In the genomic region with DNA sequence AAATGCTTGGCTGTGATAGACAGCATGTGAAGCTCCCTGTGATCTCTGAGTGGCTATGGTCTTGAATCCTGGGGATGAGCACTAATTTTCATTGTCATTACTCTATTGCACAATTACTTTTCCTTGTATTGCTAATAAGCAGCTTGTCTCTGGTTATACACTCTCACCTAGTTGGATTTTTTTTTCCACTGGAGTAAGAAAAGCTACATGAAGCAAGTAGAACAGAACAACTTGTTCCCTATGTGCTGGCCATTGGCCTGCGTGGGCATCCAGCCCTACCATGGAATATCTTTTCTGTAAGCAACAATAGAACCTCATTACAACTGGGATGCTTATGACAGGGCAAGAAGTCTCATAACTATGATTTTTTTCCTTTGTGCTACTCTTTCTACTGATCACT, we compare ENCODE assay signal across 11 cellular contexts.
"Had no signal": no experiment of that assay in that cellular context is flagged by ENCODE, and none has a peak within 500 bp of the region (broad histone marks: within the 10 kb centered on the region; RNA-seq: fewer than 3 reads in every experiment).

No MANE protein-coding gene starts in this region.

- H3K9me3 ChIP-seq: ovary had no signal

- DNase-seq: activated CD4-positive, alpha-beta T cell treated with anti-CD3 and anti-CD28 coated beads, Interleukin-2, amount 50 U/mL, for 48 hours; activated naive CD4-positive, alpha-beta T cell treated with anti-CD3 and anti-CD28 coated beads for 36 hours; caudate nucleus; immature natural killer cell; T-helper 17 cell; WERI-Rb-1 had no signal

- H2AFZ ChIP-seq: neural progenitor cell had no signal

- H3K27me3 ChIP-seq: neural progenitor cell, ovary had no signal

- ATAC-seq: activated T-helper 17 cell treated with anti-CD3 and anti-CD28 coated beads, Interleukin-2, amount 50 U/mL, for 72 hours; T-helper 17 cell had no signal

- H3K27ac ChIP-seq: neural progenitor cell, ovary, WERI-Rb-1 had no signal

- H3K4me3 ChIP-seq: lung, neural progenitor cell, ovary, smooth muscle cell had no signal

- H3K4me2 ChIP-seq: smooth muscle cell had no signal

- H3K36me3 ChIP-seq: neural progenitor cell, ovary, WERI-Rb-1 had no signal

- H3K9ac ChIP-seq: neural progenitor cell had no signal
